8 cellular contexts compared by ENCODE assay signal in genomic region chr19:35031072-35031881, GRCh38. TPM values are rescaled to one million over a fixed set of nuclear protein-coding genes. Genes with fewer than 3 reads are reported as not detected.
DNase-seq lines count a peak whose midpoint lies in the region; ATAC-seq, FAIRE-seq and TF ChIP-seq lines count a peak whose summit lies in the region.

No MANE protein-coding gene starts in this region.

- peak overlapping the region; percentile 58 for H3K9ac ChIP-seq in astrocyte (ENCODE audit: low read length)
- peak overlapping the region; percentile 70 for H3K9ac ChIP-seq in iPS-15b (ENCODE audit: low read depth, low read length)
- no peak overlapping the region for H3K9ac ChIP-seq in skeletal muscle satellite cell (ENCODE audit: low read depth, low read length)

- no peaks in the 10 kb centered on the region for H3K79me2 ChIP-seq in astrocyte (ENCODE audit: insufficient read depth, low read length)

- H3K27me3 Mint-ChIP-seq in activated naive CD4-positive, alpha-beta T cell treated with anti-CD3 and anti-CD28 coated beads, Interleukin-2, amount 50 U/mL, for 24 hours: peaks cover 13% of the 10 kb centered on the region
- H3K27me3 Mint-ChIP-seq in astrocyte (ENCODE audit: low read depth, unreplicated experiment): peaks cover 28% of the 10 kb centered on the region

- no peak overlapping the region for H3K27ac ChIP-seq in astrocyte (ENCODE audit: low read depth, low read length)

- DNase-seq in activated naive CD4-positive, alpha-beta T cell treated with anti-CD3 and anti-CD28 coated beads, Interleukin-2, amount 50 U/mL, for 16 hours: no peak
- peak; percentile 14 for DNase-seq in astrocyte (ENCODE audit: low read depth)
- DNase-seq in NCI-H1092 treated with DMSO at 0.1 percent for 48 hours (lab: John Stamatoyannopoulos, UW): no peak

- H3K27ac Mint-ChIP-seq in activated naive CD4-positive, alpha-beta T cell treated with anti-CD3 and anti-CD28 coated beads, Interleukin-2, amount 50 U/mL, for 24 hours: no peak overlapping the region
- peak overlapping the region; percentile 79 for H3K27ac Mint-ChIP-seq in astrocyte (ENCODE audit: unreplicated experiment)

- peaks cover 2% of the 10 kb centered on the region for H3K27me3 ChIP-seq in astrocyte (ENCODE audit: insufficient read depth, low read length)
- H3K27me3 ChIP-seq in iPS-15b (ENCODE audit: control insufficient read depth, insufficient read depth, low read length): peaks cover 14% of the 10 kb centered on the region
- no peaks in the 10 kb centered on the region for H3K27me3 ChIP-seq in skeletal muscle satellite cell (ENCODE audit: control insufficient read depth, insufficient read depth, low read length)

- H3K9me3 ChIP-seq in astrocyte (ENCODE audit: insufficient read depth, low read depth, low read length) (no peaks in the 10 kb centered on the region), iPS-15b (ENCODE audit: control insufficient read depth, insufficient read depth, low read length) (no peaks in the 10 kb centered on the region), skeletal muscle satellite cell (replicated peaks; ENCODE audit: low read length) (no peaks in the 10 kb centered on the region)

- H3K36me3 ChIP-seq in astrocyte (ENCODE audit: insufficient read depth, low read length) (no peaks in the 10 kb centered on the region), iPS-15b (ENCODE audit: control insufficient read depth, insufficient read depth, low read length) (peaks cover 25% of the 10 kb centered on the region), skeletal muscle satellite cell (ENCODE audit: insufficient read depth, low read length) (peaks cover 18% of the 10 kb centered on the region)

- H3K9me3 Mint-ChIP-seq in activated naive CD4-positive, alpha-beta T cell treated with anti-CD3 and anti-CD28 coated beads, Interleukin-2, amount 50 U/mL, for 24 hours: no peaks in the 10 kb centered on the region
- peaks cover 4% of the 10 kb centered on the region for H3K9me3 Mint-ChIP-seq in astrocyte (ENCODE audit: unreplicated experiment)

- H3K4me2 ChIP-seq in astrocyte (ENCODE audit: low read length) (peak overlapping the region; percentile 95), skeletal muscle satellite cell (ENCODE audit: low read length) (peak overlapping the region; percentile 79)

- H4K20me1 ChIP-seq in astrocyte (ENCODE audit: insufficient read depth, low read length): peaks cover 34% of the 10 kb centered on the region

- no peak for ATAC-seq in HG03469 (IDR thresholded peaks at IDR 0.05; ENCODE audit: unreplicated experiment)
- no peak for ATAC-seq in HG03135 (IDR thresholded peaks at IDR 0.05; ENCODE audit: unreplicated experiment)

- H3K4me3 ChIP-seq in astrocyte (ENCODE audit: insufficient read depth, low read depth, low read length) (peak overlapping the region; percentile 54), iPS-15b (ENCODE audit: low read depth, low read length) (peak overlapping the region; percentile 84), skeletal muscle satellite cell (ENCODE audit: low read length) (peak overlapping the region; percentile 69)

- peak overlapping the region; percentile 80 for H3K4me3 Mint-ChIP-seq in activated naive CD4-positive, alpha-beta T cell treated with anti-CD3 and anti-CD28 coated beads, Interleukin-2, amount 50 U/mL, for 24 hours
- peak overlapping the region; percentile 88 for H3K4me3 Mint-ChIP-seq in astrocyte (ENCODE audit: unreplicated experiment)

- H3K4me1 Mint-ChIP-seq in activated naive CD4-positive, alpha-beta T cell treated with anti-CD3 and anti-CD28 coated beads, Interleukin-2, amount 50 U/mL, for 24 hours: peaks cover 7% of the 10 kb centered on the region
- H3K4me1 Mint-ChIP-seq in astrocyte (ENCODE audit: low read depth, unreplicated experiment): no peaks in the 10 kb centered on the region

- TF ChIP-seq CTCF in astrocyte (IDR thresholded peaks at IDR 0.05; ENCODE audit: insufficient read depth, low read depth, low read length): no peak

- peak overlapping the region; percentile 41 for H2AFZ ChIP-seq in astrocyte (ENCODE audit: low read depth, low read length)

- no peaks in the 10 kb centered on the region for H3K36me3 Mint-ChIP-seq in activated naive CD4-positive, alpha-beta T cell treated with anti-CD3 and anti-CD28 coated beads, Interleukin-2, amount 50 U/mL, for 24 hours
- peaks cover 17% of the 10 kb centered on the region for H3K36me3 Mint-ChIP-seq in astrocyte (ENCODE audit: low read depth, unreplicated experiment)

- no peak for FAIRE-seq in astrocyte (lab: Jason Lieb, UNC)

- peaks cover 10% of the 10 kb centered on the region for H3K4me1 ChIP-seq in astrocyte (ENCODE audit: insufficient read depth, low read length)
- peaks cover 2% of the 10 kb centered on the region for H3K4me1 ChIP-seq in iPS-15b (ENCODE audit: control insufficient read depth, insufficient read depth, low read length)
- H3K4me1 ChIP-seq in skeletal muscle satellite cell (ENCODE audit: control insufficient read depth, insufficient read depth, low read length): peaks cover 5% of the 10 kb centered on the region

RNA-seq across cellular contexts. Expression of gene SCN1B, which starts 1.0 kb away (rescaled TPM):
- 2.1 and 3.0 TPM in 2 replicates for total RNA-seq in astrocyte
- 0.76 and 0.87 TPM in 2 replicates for total RNA-seq in skeletal muscle satellite cell (2012; rRNA removed)

RNA-seq across cellular contexts. Expression of gene HPN, which starts 10.2 kb away (rescaled TPM):
- 0.31 and 0.73 TPM in 2 replicates for total RNA-seq in astrocyte
- total RNA-seq in skeletal muscle satellite cell (2012; rRNA removed): not detected in 2 replicates

RNA-seq across cellular contexts. Expression of gene GRAMD1A, which starts 31.2 kb away (rescaled TPM):
- total RNA-seq in astrocyte: 64.6 and 67.4 TPM in 2 replicates
- 17.7 and 17.9 TPM in 2 replicates for total RNA-seq in skeletal muscle satellite cell (2012; rRNA removed)
